ENCODE assay signal across 28 cellular contexts in the genomic region with DNA sequence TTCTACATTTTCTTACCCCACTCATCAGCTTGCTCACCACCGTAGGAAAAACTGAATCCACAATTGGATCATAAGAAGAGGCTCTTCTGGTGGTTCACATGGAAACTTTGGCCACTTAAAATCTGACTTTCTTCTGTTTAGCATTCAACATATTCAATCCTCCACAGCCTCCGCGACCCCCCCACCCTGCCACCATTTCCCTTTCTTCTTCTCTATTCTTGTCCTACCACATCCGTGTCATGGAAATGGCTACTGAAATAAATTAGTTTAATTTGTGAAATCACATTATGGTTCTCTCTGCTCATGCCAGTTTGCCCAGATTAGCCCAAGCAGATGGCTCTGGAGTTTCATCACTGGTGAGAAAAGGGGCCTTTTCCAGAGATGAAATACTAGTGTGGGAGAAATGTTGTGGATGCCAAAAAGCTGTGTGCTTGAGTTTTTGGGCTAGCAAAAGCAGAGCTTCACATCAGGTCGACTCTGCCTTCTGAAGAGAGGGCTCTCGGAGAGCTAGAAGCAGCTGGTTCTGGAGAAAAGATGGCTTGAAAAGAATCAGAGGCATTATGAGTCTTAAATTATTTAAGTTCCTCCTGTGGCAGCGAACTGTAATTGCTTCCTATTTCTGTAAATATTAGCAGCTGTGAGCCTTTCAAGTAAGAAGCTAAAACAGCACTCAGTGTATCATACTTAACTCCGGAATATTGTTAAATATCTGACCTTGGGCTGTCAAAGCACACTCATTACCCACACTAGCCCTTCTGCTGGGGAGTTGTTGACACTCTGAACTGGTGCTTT.
DNase-seq lines count a peak whose midpoint lies in the region; ATAC-seq, FAIRE-seq and TF ChIP-seq lines count a peak whose summit lies in the region.
"Had no signal": no experiment of that assay in that cellular context is flagged by ENCODE, and none has a peak within 500 bp of the region (broad histone marks: within the 10 kb centered on the region; RNA-seq: fewer than 3 reads in every experiment).

No MANE protein-coding gene starts in this region.

- CTCF ChIA-PET in activated naive CD4-positive, alpha-beta T cell treated with anti-CD3 and anti-CD28 coated beads, Interleukin-2, amount 10 ng/mL, durations not matched to agents 7 days and 5 days (lab: Charles Lee), result no interaction called here
- CTCF ChIA-PET in HepG2 (lab: Yijun Ruan, JAX; ENCODE audit: low intra/inter-chr PET ratio, low total read pairs), result no interaction called here

- no peak overlapping the region for H3K27ac ChIP-seq in HepG2 (ENCODE audit: extremely low read length, insufficient read depth, low read length)
- H3K27ac ChIP-seq: coronary artery, parathyroid adenoma, spleen had no signal

- H3K27me3 Mint-ChIP-seq in activated naive CD4-positive, alpha-beta T cell treated with anti-CD3 and anti-CD28 coated beads, Interleukin-2, amount 10 ng/mL, durations not matched to agents 7 days and 5 days, result no peaks in the 10 kb centered on the region
- H3K27me3 Mint-ChIP-seq: activated CD8-positive, alpha-beta memory T cell treated with anti-CD3 and anti-CD28 coated beads, Interleukin-2, amount 10 ng/mL, durations not matched to agents 7 days and 5 days had no signal

- DNase-seq in BE2C (peak; percentile 13), NAMALWA (ENCODE audit: low spot score) (peak; percentile 19), cerebellum (ENCODE audit: low spot score) (peak; percentile 7), occipital lobe (lab: John Stamatoyannopoulos, UW) (peak; percentile 49), HepG2 (ENCODE audit: low spot score) (no peak)
- no peak for DNase-seq in activated naive CD4-positive, alpha-beta T cell treated with anti-CD3 and anti-CD28 coated beads, Interleukin-2, amount 10 ng/mL, durations not matched to agents 7 days and 5 days
- DNase-seq: activated B cell treated with CpG ODN at 0.5 μM for 24 hours; activated CD8-positive, alpha-beta memory T cell treated with anti-CD3 and anti-CD28 coated beads, Interleukin-2, amount 10 ng/mL, durations not matched to agents 7 days and 5 days; Calu3; effector memory CD8-positive, alpha-beta T cell; foreskin melanocyte; left colon; NCI-H1105 treated with DMSO at 0.1 percent for 48 hours; NCI-H2081 treated with DMSO at 0.1 percent for 48 hours; nephron progenitor cell; right cardiac atrium; RPMI8226; spleen; T-helper 1 cell had no signal

- H3K4me3 Mint-ChIP-seq in activated naive CD4-positive, alpha-beta T cell treated with anti-CD3 and anti-CD28 coated beads, Interleukin-2, amount 10 ng/mL, durations not matched to agents 7 days and 5 days, result no peak overlapping the region
- H3K4me3 Mint-ChIP-seq: activated B cell treated with CpG ODN at 0.5 μM for 24 hours; activated CD8-positive, alpha-beta memory T cell treated with anti-CD3 and anti-CD28 coated beads, Interleukin-2, amount 10 ng/mL, durations not matched to agents 7 days and 5 days; activated naive CD4-positive, alpha-beta T cell treated with anti-CD3 and anti-CD28 coated beads, Interleukin-2, amount 50 U/mL, for 24 hours; activated T-helper 1 cell treated with anti-CD3 and anti-CD28 coated beads, Interleukin-12 subunit alpha, Interleukin-12 subunit beta, Interleukin-2, Interleukin-4 antibody, amounts not matched to agents 30 ng/mL and 10 ng/mL and 1 ng/mL, durations not matched to agents 14 hours and 24 hours and 36 hours; effector memory CD8-positive, alpha-beta T cell; nephron progenitor cell; type B pancreatic cell had no signal

- TF ChIP-seq CTCF in BE2C (IDR thresholded peaks at IDR 0.05; ENCODE audit: low read depth, low read length), result no peak
- TF ChIP-seq CTCF in HepG2 (CRISPR knock-in tag; IDR thresholded peaks at IDR 0.05), result no peak

- H3K4me3 ChIP-seq in BE2C (ENCODE audit: low read depth, low read length), result no peak overlapping the region
- no peak overlapping the region for H3K4me3 ChIP-seq in HepG2 (replicated peaks in 1 of 3; ENCODE audit: insufficient read depth in 1 of 3, low read depth in 2 of 3, low read length in 3 of 3)
- H3K4me3 ChIP-seq: coronary artery, spleen had no signal

- H3K4me1 Mint-ChIP-seq in activated naive CD4-positive, alpha-beta T cell treated with anti-CD3 and anti-CD28 coated beads, Interleukin-2, amount 10 ng/mL, durations not matched to agents 7 days and 5 days, result no peaks in the 10 kb centered on the region
- H3K4me1 Mint-ChIP-seq: activated B cell treated with CpG ODN at 0.5 μM for 24 hours; activated CD8-positive, alpha-beta memory T cell treated with anti-CD3 and anti-CD28 coated beads, Interleukin-2, amount 10 ng/mL, durations not matched to agents 7 days and 5 days; activated naive CD4-positive, alpha-beta T cell treated with anti-CD3 and anti-CD28 coated beads, Interleukin-2, amount 50 U/mL, for 24 hours; nephron progenitor cell had no signal

- intact Hi-C loops in HepG2 (cut with micrococcal nuclease; ENCODE audit: unreplicated experiment), result no loop called here

- H3K27ac Mint-ChIP-seq in activated naive CD4-positive, alpha-beta T cell treated with anti-CD3 and anti-CD28 coated beads, Interleukin-2, amount 10 ng/mL, durations not matched to agents 7 days and 5 days, result no peak overlapping the region
- H3K27ac Mint-ChIP-seq: activated B cell treated with CpG ODN at 0.5 μM for 24 hours; activated CD8-positive, alpha-beta memory T cell treated with anti-CD3 and anti-CD28 coated beads, Interleukin-2, amount 10 ng/mL, durations not matched to agents 7 days and 5 days; activated naive CD4-positive, alpha-beta T cell treated with anti-CD3 and anti-CD28 coated beads, Interleukin-2, amount 50 U/mL, for 24 hours; activated T-helper 1 cell treated with anti-CD3 and anti-CD28 coated beads, Interleukin-12 subunit alpha, Interleukin-12 subunit beta, Interleukin-2, Interleukin-4 antibody, amounts not matched to agents 30 ng/mL and 10 ng/mL and 1 ng/mL, durations not matched to agents 14 hours and 24 hours and 36 hours; effector memory CD8-positive, alpha-beta T cell; type B pancreatic cell had no signal

- no peak for FAIRE-seq in HepG2 (lab: Jason Lieb, UNC)
- FAIRE-seq: bronchial epithelial cell, GM12892, H54 had no signal

- no peak overlapping the region for H2AFZ ChIP-seq in HepG2 (ENCODE audit: low read length)
- H2AFZ ChIP-seq: parathyroid adenoma had no signal

- no peaks in the 10 kb centered on the region for H3K79me2 ChIP-seq in HepG2 (ENCODE audit: insufficient read depth, low read length)
- H3K79me2 ChIP-seq: parathyroid adenoma had no signal

- in situ Hi-C loops in HepG2 (cut with HindIII; ENCODE audit: extremely low pct_ligation_motif_present, low pct_unique_long_range_greater_than_20kb), result no loop called here

- TF ChIP-seq EP300 in HepG2 (IDR thresholded peaks at IDR 0.05; ENCODE audit: low read depth in 2 of 2, low read length in 2 of 2) (no peak), HepG2 (CRISPR knock-in tag; IDR thresholded peaks at IDR 0.05; ENCODE audit: borderline replicate concordance) (no peak)

- H4K20me1 ChIP-seq in HepG2 (ENCODE audit: insufficient read depth, low read length), result no peaks in the 10 kb centered on the region

- no peak for TF ChIP-seq POLR2A in HepG2 (IDR thresholded peaks at IDR 0.05; ENCODE audit: insufficient read depth in 1 of 2, low read depth in 2 of 2, low read length in 2 of 2)

- H3K9me3 Mint-ChIP-seq in activated naive CD4-positive, alpha-beta T cell treated with anti-CD3 and anti-CD28 coated beads, Interleukin-2, amount 10 ng/mL, durations not matched to agents 7 days and 5 days, result no peaks in the 10 kb centered on the region
- H3K9me3 Mint-ChIP-seq: activated B cell treated with CpG ODN at 0.5 μM for 24 hours; activated naive CD4-positive, alpha-beta T cell treated with anti-CD3 and anti-CD28 coated beads, Interleukin-2, amount 50 U/mL, for 24 hours; activated T-helper 1 cell treated with anti-CD3 and anti-CD28 coated beads, Interleukin-12 subunit alpha, Interleukin-12 subunit beta, Interleukin-2, Interleukin-4 antibody, amounts not matched to agents 30 ng/mL and 10 ng/mL and 1 ng/mL, durations not matched to agents 14 hours and 24 hours and 36 hours; effector memory CD8-positive, alpha-beta T cell; nephron progenitor cell; type B pancreatic cell had no signal

- H3K36me3 ChIP-seq in BE2C (no peaks in the 10 kb centered on the region), HepG2 (replicated peaks in 1 of 2; ENCODE audit: control insufficient read depth in 1 of 2, insufficient read depth in 2 of 2, low read length in 2 of 2) (no peaks in the 10 kb centered on the region)
- H3K36me3 ChIP-seq: spleen had no signal

- whole genome bisulfite sequencing in HepG2 (ENCODE audit: low lambda C conversion rate), result 18% methylated on average over 8 of the region's 8 CpGs

- POLR2A ChIA-PET in HepG2 (lab: Yijun Ruan, JAX), result no interaction called here

- no peaks in the 10 kb centered on the region for H3K36me3 Mint-ChIP-seq in activated naive CD4-positive, alpha-beta T cell treated with anti-CD3 and anti-CD28 coated beads, Interleukin-2, amount 10 ng/mL, durations not matched to agents 7 days and 5 days
- H3K36me3 Mint-ChIP-seq: activated CD8-positive, alpha-beta memory T cell treated with anti-CD3 and anti-CD28 coated beads, Interleukin-2, amount 10 ng/mL, durations not matched to agents 7 days and 5 days; activated naive CD4-positive, alpha-beta T cell treated with anti-CD3 and anti-CD28 coated beads, Interleukin-2, amount 50 U/mL, for 24 hours; type B pancreatic cell had no signal

- H3K9me3 ChIP-seq in BE2C (no peaks in the 10 kb centered on the region), HepG2 (ENCODE audit: low read length) (no peaks in the 10 kb centered on the region)
- H3K9me3 ChIP-seq: spleen had no signal

- H3K4me2 ChIP-seq in HepG2 (ENCODE audit: low read depth, low read length), result no peak overlapping the region

- no peak overlapping the region for H3K9ac ChIP-seq in HepG2 (ENCODE audit: insufficient read depth, low read depth, low read length)
- H3K9ac ChIP-seq: parathyroid adenoma had no signal

- no peaks in the 10 kb centered on the region for H3K27me3 ChIP-seq in BE2C
- no peaks in the 10 kb centered on the region for H3K27me3 ChIP-seq in HepG2 (ENCODE audit: control insufficient read depth in 1 of 2, insufficient read depth in 2 of 2, low read length in 2 of 2)

- H3K4me1 ChIP-seq in BE2C, result peaks cover 6% of the 10 kb centered on the region
- no peaks in the 10 kb centered on the region for H3K4me1 ChIP-seq in HepG2 (ENCODE audit: insufficient read depth, low read length)
- H3K4me1 ChIP-seq: parathyroid adenoma, spleen had no signal

- no peak for TF ChIP-seq RAD21 in HepG2 (CRISPR knock-in tag; IDR thresholded peaks at IDR 0.05)

- no TSS peak for BruUV-seq in HepG2 (replicated peaks; lab: Mats Ljungman, UMichigan)

- ATAC-seq in GM21786 (IDR thresholded peaks at IDR 0.05; ENCODE audit: unreplicated experiment) (no peak), HepG2 (no peak)
- ATAC-seq: activated CD8-positive, alpha-beta memory T cell treated with anti-CD3 and anti-CD28 coated beads, Interleukin-2, amount 10 ng/mL, durations not matched to agents 7 days and 5 days; effector memory CD8-positive, alpha-beta T cell; left colon; right cardiac atrium had no signal

Comparison
In these comparisons a context has a peak if more than half of its experiments do, and no peak if none do; other contexts are left out.
1. DNase-seq: peak in BE2C (single experiment), NAMALWA (single experiment), cerebellum (single experiment) and occipital lobe (single experiment); none in activated naive CD4-positive, alpha-beta T cell treated with anti-CD3 and anti-CD28 coated beads, Interleukin-2, amount 10 ng/mL, durations not matched to agents 7 days and 5 days (single experiment) and HepG2 (single experiment).